Comparison of ENCODE assay signal across 24 cellular contexts in the genomic region with DNA sequence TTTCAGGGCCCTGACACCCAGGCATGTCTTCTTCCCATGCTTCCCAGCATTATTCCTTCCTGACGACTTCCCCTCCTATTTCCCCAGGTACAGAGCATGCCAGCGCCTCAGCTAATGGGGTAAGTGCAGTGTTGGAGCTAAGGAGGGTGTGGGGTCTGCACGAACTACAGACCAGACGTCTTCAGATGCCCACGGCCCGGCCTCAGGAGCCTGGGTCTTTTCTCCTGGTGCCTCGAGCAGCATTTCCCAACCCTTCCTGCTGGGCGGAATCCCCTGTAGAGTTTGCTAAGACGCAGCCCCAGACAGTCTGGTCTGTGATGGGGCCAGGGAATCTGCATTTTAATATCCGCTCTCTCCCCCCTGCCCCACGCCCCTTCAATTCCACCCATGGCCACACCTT. TPM values are rescaled to one million over a fixed set of nuclear protein-coding genes. Genes with fewer than 3 reads are reported as not detected.
DNase-seq lines count a peak whose midpoint lies in the region; ATAC-seq, FAIRE-seq and TF ChIP-seq lines count a peak whose summit lies in the region.
"Had no signal": no experiment of that assay in that cellular context is flagged by ENCODE, and none has a peak within 500 bp of the region (broad histone marks: within the 10 kb centered on the region; RNA-seq: fewer than 3 reads in every experiment).

No MANE protein-coding gene starts in this region.

- 0 out of 4 replicates have a peak, but pooled peaks of 1 of the 2 experiments have one; percentile 17 for TF ChIP-seq POLR2A in HepG2 (IDR thresholded peaks at IDR 0.05; ENCODE audit: insufficient read depth in 1 of 2, low read depth in 2 of 2, low read length in 2 of 2)

- no peak overlapping the region for H3K4me3 Mint-ChIP-seq in stimulated activated naive B cell treated with anti-CD40 and anti-IgM and Interleukin-4, amounts not matched to agents 10 μg/mL and 1 μg/mL and 100 μg/mL, for 72 hours
- H3K4me3 Mint-ChIP-seq: CD4-positive, CD25-positive, alpha-beta regulatory T cell; CD8-positive, alpha-beta memory T cell; HFFc6 had no signal

- no peaks in the 10 kb centered on the region for H3K79me2 ChIP-seq in HepG2 (ENCODE audit: insufficient read depth, low read length)

- no peak for ATAC-seq in HepG2
- ATAC-seq in stimulated activated naive B cell treated with anti-CD40 and anti-IgM and Interleukin-4, amounts not matched to agents 10 μg/mL and 1 μg/mL and 100 μg/mL, for 72 hours (replicated peaks), result no peak
- ATAC-seq in GM21723 (IDR thresholded peaks at IDR 0.05; ENCODE audit: unreplicated experiment), result no peak
- ATAC-seq: HCT116 had no signal

- H3K27me3 Mint-ChIP-seq in stimulated activated naive B cell treated with anti-CD40 and anti-IgM and Interleukin-4, amounts not matched to agents 10 μg/mL and 1 μg/mL and 100 μg/mL, for 72 hours, result no peaks in the 10 kb centered on the region
- H3K27me3 Mint-ChIP-seq: CD4-positive, CD25-positive, alpha-beta regulatory T cell had no signal

- no peak for FAIRE-seq in HepG2 (lab: Jason Lieb, UNC)
- FAIRE-seq: D721Med, G401.6, GM12891, GM19239, K562 had no signal

- H3K4me3 ChIP-seq in AG04450 (ENCODE audit: low read depth, low read length) (no peak overlapping the region), HepG2 (replicated peaks in 1 of 3; ENCODE audit: insufficient read depth in 1 of 3, low read depth in 2 of 3, low read length in 3 of 3) (no peak overlapping the region)
- H3K4me3 ChIP-seq: GM23248, K562 had no signal

- H3K9me3 ChIP-seq in AG04450 (ENCODE audit: control insufficient read depth, insufficient read depth, low read length), result no peaks in the 10 kb centered on the region
- no peaks in the 10 kb centered on the region for H3K9me3 ChIP-seq in HepG2 (ENCODE audit: low read length)
- H3K9me3 ChIP-seq: BE2C had no signal

- 0 out of 2 replicates have a peak, but pooled peaks cover 4% of the 10 kb centered on the region for H4K20me1 ChIP-seq in HepG2 (ENCODE audit: insufficient read depth, low read length)

- TF ChIP-seq RAD21 in HepG2 (CRISPR knock-in tag; IDR thresholded peaks at IDR 0.05), result no peak

- H3K36me3 Mint-ChIP-seq in stimulated activated naive B cell treated with anti-CD40 and anti-IgM and Interleukin-4, amounts not matched to agents 10 μg/mL and 1 μg/mL and 100 μg/mL, for 72 hours, result peaks cover 0 to 3% of the 10 kb centered on the region in 2 donors
- H3K36me3 Mint-ChIP-seq: CD4-positive, CD25-positive, alpha-beta regulatory T cell; CD8-positive, alpha-beta memory T cell had no signal

- TF ChIP-seq CTCF in AG04450 (IDR thresholded peaks at IDR 0.05; ENCODE audit: low read depth, low read length), result no peak
- TF ChIP-seq CTCF in VCaP (conservative IDR thresholded peaks at IDR 0.05), result no peak
- no peak for TF ChIP-seq CTCF in HepG2 (CRISPR knock-in tag; IDR thresholded peaks at IDR 0.05)

- H3K27me3 ChIP-seq in AG04450 (ENCODE audit: control insufficient read depth, insufficient read depth, low read length) (no peaks in the 10 kb centered on the region), HepG2 (ENCODE audit: control insufficient read depth in 1 of 2, insufficient read depth in 2 of 2, low read length in 2 of 2) (no peaks in the 10 kb centered on the region)
- H3K27me3 ChIP-seq: BE2C had no signal

- peaks cover 7 to 12% of the 10 kb centered on the region in 2 donors for H3K4me1 Mint-ChIP-seq in stimulated activated naive B cell treated with anti-CD40 and anti-IgM and Interleukin-4, amounts not matched to agents 10 μg/mL and 1 μg/mL and 100 μg/mL, for 72 hours

- H3K9ac ChIP-seq in HepG2 (ENCODE audit: insufficient read depth, low read depth, low read length), result no peak overlapping the region
- H3K9ac ChIP-seq: GM23248 had no signal

- peaks cover 40 to 69% of the 10 kb centered on the region in 2 experiments for H3K36me3 ChIP-seq in HepG2 (replicated peaks in 1 of 2; ENCODE audit: control insufficient read depth in 1 of 2, insufficient read depth in 2 of 2, low read length in 2 of 2)

- H3K4me2 ChIP-seq in HepG2 (ENCODE audit: low read depth, low read length), result no peak overlapping the region

- peaks cover 0 to 2% of the 10 kb centered on the region in 2 donors for H3K9me3 Mint-ChIP-seq in stimulated activated naive B cell treated with anti-CD40 and anti-IgM and Interleukin-4, amounts not matched to agents 10 μg/mL and 1 μg/mL and 100 μg/mL, for 72 hours
- H3K9me3 Mint-ChIP-seq: CD8-positive, alpha-beta memory T cell; HFFc6 had no signal

- TF ChIP-seq EP300 in HepG2 (IDR thresholded peaks at IDR 0.05; ENCODE audit: low read depth in 2 of 2, low read length in 2 of 2), result no peak
- no peak for TF ChIP-seq EP300 in HepG2 (CRISPR knock-in tag; IDR thresholded peaks at IDR 0.05; ENCODE audit: borderline replicate concordance)

- 97% methylated on average over 10 of the region's 11 CpGs for WGBS in HepG2 (ENCODE audit: low lambda C conversion rate)

- no peak overlapping the region for H3K27ac Mint-ChIP-seq in stimulated activated naive B cell treated with anti-CD40 and anti-IgM and Interleukin-4, amounts not matched to agents 10 μg/mL and 1 μg/mL and 100 μg/mL, for 72 hours
- H3K27ac Mint-ChIP-seq: CD4-positive, CD25-positive, alpha-beta regulatory T cell; CD8-positive, alpha-beta memory T cell; HFFc6 had no signal

- in situ Hi-C loops in HepG2 (cut with HindIII; ENCODE audit: extremely low pct_ligation_motif_present, low pct_unique_long_range_greater_than_20kb), result no loop called here

- CTCF ChIA-PET in AG04450 (lab: Charles Lee), result interaction anchor here (1.0 to 2.7 kb wide), 2 partner anchors 73 to 90 kb away, joined by 3 to 17 read pairs; no protein-coding TSS in a partner anchor
- CTCF ChIA-PET in HepG2 (lab: Yijun Ruan, JAX; ENCODE audit: low intra/inter-chr PET ratio, low total read pairs), result no interaction called here

- intact Hi-C loops in HepG2 (cut with micrococcal nuclease; ENCODE audit: unreplicated experiment), result no loop called here

- BruUV-seq in HepG2 (replicated peaks; lab: Mats Ljungman, UMichigan), result no TSS peak

- H3K27ac ChIP-seq in AG04450 (ENCODE audit: low read depth, low read length) (peak overlapping the region; percentile 1), VCaP (peak overlapping the region; percentile 20), HepG2 (ENCODE audit: extremely low read length, insufficient read depth, low read length) (no peak overlapping the region)
- H3K27ac ChIP-seq: GM23248, HL-60 had no signal

- DNase-seq in AG04450 (ENCODE audit: low read depth, low spot score) (no peak), HepG2 (ENCODE audit: low spot score) (no peak), A172 (ENCODE audit: low spot score) (no peak)
- DNase-seq in stimulated activated naive B cell treated with anti-CD40 and anti-IgM and Interleukin-4, amounts not matched to agents 10 μg/mL and 1 μg/mL and 100 μg/mL, for 72 hours, result no peak
- DNase-seq: 8988T; BE2C; C1 segment of cervical spinal cord; CD4-positive, CD25-positive, alpha-beta regulatory T cell; COR-L47; GM23248; H7; HFFc6; IMR-90 had no signal

- H3K4me1 ChIP-seq in HepG2 (ENCODE audit: insufficient read depth, low read length), result no peaks in the 10 kb centered on the region
- H3K4me1 ChIP-seq: BE2C had no signal

- H2AFZ ChIP-seq in HepG2 (ENCODE audit: low read length), result no peak overlapping the region
- H2AFZ ChIP-seq: GM23248 had no signal

- POLR2A ChIA-PET in AG04450 (lab: Yijun Ruan, JAX), result no interaction called here
- POLR2A ChIA-PET in HepG2 (lab: Yijun Ruan, JAX), result interaction anchor here (0.7 to 1.3 kb wide), 2 partner anchors 30 to 90 kb away, joined by 3 read pairs; no protein-coding TSS in a partner anchor

RNA-seq across cellular contexts. Expression of a gene that starts 10.1 kb away (rescaled TPM):
- polyA plus RNA-seq in AG04450 (2011; rRNA removed), result 11.3 and 13.8 TPM in 2 replicates
- 9.1 and 11.2 TPM in 2 replicates for polyA minus RNA-seq in AG04450 (2011; rRNA and poly(A)+ RNA removed)
- total RNA-seq in HepG2 (2016; rRNA removed; fragmentation: Illumina TruSeq; extraction: Trizol), result 0.66 and 1.3 TPM in 2 replicates
- 0.18 and 0.30 TPM in 2 replicates for total RNA-seq in HepG2 (2016; cell fraction: cytosol; rRNA removed; fragmentation: Illumina TruSeq; extraction: Trizol; ENCODE audit: low read depth)
- 0.22 and 1.3 TPM in 2 replicates for total RNA-seq in HepG2 (2016; cell fraction: insoluble cytoplasmic fraction; rRNA removed; fragmentation: Illumina TruSeq; extraction: Trizol)
- 0.38 and 0.65 TPM in 2 replicates for total RNA-seq in HepG2 (2016; cell fraction: membrane; rRNA removed; fragmentation: Illumina TruSeq; extraction: Trizol)
- 2.7 and 2.8 TPM in 2 replicates for total RNA-seq in HepG2 (2016; cell fraction: nucleus; rRNA removed; fragmentation: Illumina TruSeq; extraction: Trizol)
- polyA plus RNA-seq in HepG2 (2011; rRNA removed), result 4.0 and 6.3 TPM in 2 replicates
- polyA plus RNA-seq in HepG2 (2011; cell fraction: cytosol; rRNA removed), result 1.3 and 1.5 TPM in 2 replicates
- polyA plus RNA-seq in HepG2 (2011; cell fraction: nucleus; rRNA removed), result 16.3 and 18.1 TPM in 2 replicates
- polyA plus RNA-seq in HepG2 (2012), result 4.6 and 6.9 TPM in 2 replicates
- polyA plus RNA-seq in HepG2 (2016; cell fraction: cytosol; fragmentation: Illumina TruSeq; extraction: Trizol; ENCODE audit: low read depth), result 0.32 and 0.38 TPM in 2 replicates
- polyA plus RNA-seq in HepG2 (2016; cell fraction: insoluble cytoplasmic fraction; fragmentation: Illumina TruSeq; extraction: Trizol; ENCODE audit: low read depth), result 0.47 and 0.99 TPM in 2 replicates
- polyA plus RNA-seq in HepG2 (2016; cell fraction: membrane; fragmentation: Illumina TruSeq; extraction: Trizol; ENCODE audit: low read depth), result 0.88 and 0.98 TPM in 2 replicates
- 11.9 and 13.8 TPM in 2 replicates for polyA plus RNA-seq in HepG2 (2016; cell fraction: nucleus; fragmentation: Illumina TruSeq; extraction: Trizol; ENCODE audit: insufficient read depth, low read depth)
- 6.6 and 9.0 TPM in 2 replicates for polyA minus RNA-seq in HepG2 (2011; rRNA and poly(A)+ RNA removed; ENCODE audit: low replicate concordance)
- 0.59 and 0.88 TPM in 2 replicates for polyA minus RNA-seq in HepG2 (2011; cell fraction: cytosol; rRNA and poly(A)+ RNA removed)
- 11.7 and 11.8 TPM in 2 replicates for polyA minus RNA-seq in HepG2 (2011; cell fraction: nucleus; rRNA and poly(A)+ RNA removed)
- not detected in 2 replicates for total RNA-seq in A172 (2014; rRNA removed; shearing (Covaris generic))
- total RNA-seq: CD4-positive, CD25-positive, alpha-beta regulatory T cell had no signal
- polyA plus RNA-seq: CD4-positive, CD25-positive, alpha-beta regulatory T cell; CD8-positive, alpha-beta memory T cell had no signal

RNA-seq across cellular contexts. Expression of a gene that starts 17.5 kb away (rescaled TPM):
- polyA plus RNA-seq in AG04450 (2011; rRNA removed), result 125 and 151 TPM in 2 replicates
- polyA minus RNA-seq in AG04450 (2011; rRNA and poly(A)+ RNA removed), result 148 and 175 TPM in 2 replicates
- total RNA-seq in HepG2 (2016; rRNA removed; fragmentation: Illumina TruSeq; extraction: Trizol), result 18.4 and 43.4 TPM in 2 replicates
- 5.4 and 5.5 TPM in 2 replicates for total RNA-seq in HepG2 (2016; cell fraction: cytosol; rRNA removed; fragmentation: Illumina TruSeq; extraction: Trizol; ENCODE audit: low read depth)
- total RNA-seq in HepG2 (2016; cell fraction: insoluble cytoplasmic fraction; rRNA removed; fragmentation: Illumina TruSeq; extraction: Trizol), result 16.1 and 39.6 TPM in 2 replicates
- 18.0 and 18.1 TPM in 2 replicates for total RNA-seq in HepG2 (2016; cell fraction: membrane; rRNA removed; fragmentation: Illumina TruSeq; extraction: Trizol)
- total RNA-seq in HepG2 (2016; cell fraction: nucleus; rRNA removed; fragmentation: Illumina TruSeq; extraction: Trizol), result 37.4 and 45.5 TPM in 2 replicates
- polyA plus RNA-seq in HepG2 (2011; rRNA removed), result 46.6 and 59.5 TPM in 2 replicates
- polyA plus RNA-seq in HepG2 (2011; cell fraction: cytosol; rRNA removed), result 53.0 and 55.6 TPM in 2 replicates
- 60.5 and 72.7 TPM in 2 replicates for polyA plus RNA-seq in HepG2 (2011; cell fraction: nucleus; rRNA removed)
- 26.0 and 35.8 TPM in 2 replicates for polyA plus RNA-seq in HepG2 (2012)
- 4.1 and 4.5 TPM in 2 replicates for polyA plus RNA-seq in HepG2 (2016; cell fraction: cytosol; fragmentation: Illumina TruSeq; extraction: Trizol; ENCODE audit: low read depth)
- 14.1 and 16.5 TPM in 2 replicates for polyA plus RNA-seq in HepG2 (2016; cell fraction: insoluble cytoplasmic fraction; fragmentation: Illumina TruSeq; extraction: Trizol; ENCODE audit: low read depth)
- polyA plus RNA-seq in HepG2 (2016; cell fraction: membrane; fragmentation: Illumina TruSeq; extraction: Trizol; ENCODE audit: low read depth), result 9.4 and 9.9 TPM in 2 replicates
- polyA plus RNA-seq in HepG2 (2016; cell fraction: nucleus; fragmentation: Illumina TruSeq; extraction: Trizol; ENCODE audit: insufficient read depth, low read depth), result 59.3 and 60.4 TPM in 2 replicates
- 69.1 and 105 TPM in 2 replicates for polyA minus RNA-seq in HepG2 (2011; rRNA and poly(A)+ RNA removed; ENCODE audit: low replicate concordance)
- 34.7 and 43.2 TPM in 2 replicates for polyA minus RNA-seq in HepG2 (2011; cell fraction: cytosol; rRNA and poly(A)+ RNA removed)
- polyA minus RNA-seq in HepG2 (2011; cell fraction: nucleus; rRNA and poly(A)+ RNA removed), result 56.0 and 67.4 TPM in 2 replicates
- total RNA-seq in A172 (2014; rRNA removed; shearing (Covaris generic)), result 60.2 and 76.1 TPM in 2 replicates

RNA-seq across cellular contexts. Expression of a gene that starts 37.7 kb away (rescaled TPM):
- polyA plus RNA-seq in AG04450 (2011; rRNA removed), result not detected in 2 replicates
- polyA minus RNA-seq in AG04450 (2011; rRNA and poly(A)+ RNA removed), result not detected in 2 replicates
- not detected in 2 replicates for total RNA-seq in HepG2 (2016; rRNA removed; fragmentation: Illumina TruSeq; extraction: Trizol)
- not detected in 2 replicates for total RNA-seq in HepG2 (2016; cell fraction: cytosol; rRNA removed; fragmentation: Illumina TruSeq; extraction: Trizol; ENCODE audit: low read depth)
- not detected in 2 replicates for total RNA-seq in HepG2 (2016; cell fraction: insoluble cytoplasmic fraction; rRNA removed; fragmentation: Illumina TruSeq; extraction: Trizol)
- total RNA-seq in HepG2 (2016; cell fraction: membrane; rRNA removed; fragmentation: Illumina TruSeq; extraction: Trizol), result not detected in 2 replicates
- not detected in 2 replicates for total RNA-seq in HepG2 (2016; cell fraction: nucleus; rRNA removed; fragmentation: Illumina TruSeq; extraction: Trizol)
- not detected in 2 replicates for polyA plus RNA-seq in HepG2 (2011; rRNA removed)
- not detected in 2 replicates for polyA plus RNA-seq in HepG2 (2011; cell fraction: cytosol; rRNA removed)
- polyA plus RNA-seq in HepG2 (2011; cell fraction: nucleus; rRNA removed), result not detected in 2 replicates
- polyA plus RNA-seq in HepG2 (2012), result not detected in 2 replicates
- not detected in 2 replicates for polyA plus RNA-seq in HepG2 (2016; cell fraction: cytosol; fragmentation: Illumina TruSeq; extraction: Trizol; ENCODE audit: low read depth)
- polyA plus RNA-seq in HepG2 (2016; cell fraction: insoluble cytoplasmic fraction; fragmentation: Illumina TruSeq; extraction: Trizol; ENCODE audit: low read depth), result not detected in 2 replicates
- polyA plus RNA-seq in HepG2 (2016; cell fraction: membrane; fragmentation: Illumina TruSeq; extraction: Trizol; ENCODE audit: low read depth), result not detected in 2 replicates
- polyA plus RNA-seq in HepG2 (2016; cell fraction: nucleus; fragmentation: Illumina TruSeq; extraction: Trizol; ENCODE audit: insufficient read depth, low read depth), result not detected in 2 replicates
- polyA minus RNA-seq in HepG2 (2011; rRNA and poly(A)+ RNA removed; ENCODE audit: low replicate concordance), result not detected in 2 replicates
- polyA minus RNA-seq in HepG2 (2011; cell fraction: cytosol; rRNA and poly(A)+ RNA removed), result not detected in 2 replicates
- not detected in 2 replicates for polyA minus RNA-seq in HepG2 (2011; cell fraction: nucleus; rRNA and poly(A)+ RNA removed)
- not detected in 2 replicates for total RNA-seq in A172 (2014; rRNA removed; shearing (Covaris generic))
- total RNA-seq: CD4-positive, CD25-positive, alpha-beta regulatory T cell; CD8-positive, alpha-beta memory T cell; GM23248; H7; HFFc6; HT1080; IMR-90; K562 had no signal
- polyA plus RNA-seq: CD4-positive, CD25-positive, alpha-beta regulatory T cell; CD8-positive, alpha-beta memory T cell; GM23248; IMR-90; K562 had no signal

RNA-seq across cellular contexts. Expression of a gene that starts 47.8 kb away (rescaled TPM):
- polyA plus RNA-seq in AG04450 (2011; rRNA removed) (0.27 and 0.37 TPM in 2 replicates), HepG2 (2011; rRNA removed) (8.8 and 13.2 TPM in 2 replicates)
- not detected in 2 replicates for polyA minus RNA-seq in AG04450 (2011; rRNA and poly(A)+ RNA removed)
- 2.3 and 3.4 TPM in 2 replicates for total RNA-seq in HepG2 (2016; rRNA removed; fragmentation: Illumina TruSeq; extraction: Trizol)
- 2.7 and 3.5 TPM in 2 replicates for total RNA-seq in HepG2 (2016; cell fraction: cytosol; rRNA removed; fragmentation: Illumina TruSeq; extraction: Trizol; ENCODE audit: low read depth)
- 2.3 and 3.6 TPM in 2 replicates for total RNA-seq in HepG2 (2016; cell fraction: insoluble cytoplasmic fraction; rRNA removed; fragmentation: Illumina TruSeq; extraction: Trizol)
- 3.3 and 4.5 TPM in 2 replicates for total RNA-seq in HepG2 (2016; cell fraction: membrane; rRNA removed; fragmentation: Illumina TruSeq; extraction: Trizol)
- 2.9 and 3.3 TPM in 2 replicates for total RNA-seq in HepG2 (2016; cell fraction: nucleus; rRNA removed; fragmentation: Illumina TruSeq; extraction: Trizol)
- polyA plus RNA-seq in HepG2 (2011; cell fraction: cytosol; rRNA removed), result 4.8 and 4.9 TPM in 2 replicates
- polyA plus RNA-seq in HepG2 (2011; cell fraction: nucleus; rRNA removed), result 2.1 and 7.8 TPM in 2 replicates
- 6.8 and 14.5 TPM in 2 replicates for polyA plus RNA-seq in HepG2 (2012)
- 2.5 and 3.3 TPM in 2 replicates for polyA plus RNA-seq in HepG2 (2016; cell fraction: cytosol; fragmentation: Illumina TruSeq; extraction: Trizol; ENCODE audit: low read depth)
- polyA plus RNA-seq in HepG2 (2016; cell fraction: insoluble cytoplasmic fraction; fragmentation: Illumina TruSeq; extraction: Trizol; ENCODE audit: low read depth), result 1.6 and 3.8 TPM in 2 replicates
- 3.3 and 3.9 TPM in 2 replicates for polyA plus RNA-seq in HepG2 (2016; cell fraction: membrane; fragmentation: Illumina TruSeq; extraction: Trizol; ENCODE audit: low read depth)
- 2.7 and 4.2 TPM in 2 replicates for polyA plus RNA-seq in HepG2 (2016; cell fraction: nucleus; fragmentation: Illumina TruSeq; extraction: Trizol; ENCODE audit: insufficient read depth, low read depth)
- polyA minus RNA-seq in HepG2 (2011; rRNA and poly(A)+ RNA removed; ENCODE audit: low replicate concordance), result 23.1 TPM in 1 of 2 replicates, not detected in the other
- 0.99 and 1.8 TPM in 2 replicates for polyA minus RNA-seq in HepG2 (2011; cell fraction: cytosol; rRNA and poly(A)+ RNA removed)
- 3.9 and 9.3 TPM in 2 replicates for polyA minus RNA-seq in HepG2 (2011; cell fraction: nucleus; rRNA and poly(A)+ RNA removed)
- total RNA-seq in A172 (2014; rRNA removed; shearing (Covaris generic)), result not detected in 2 replicates
- total RNA-seq: CD4-positive, CD25-positive, alpha-beta regulatory T cell; CD8-positive, alpha-beta memory T cell; GM23248; H7; HFFc6; HT1080; IMR-90; K562 had no signal
- polyA plus RNA-seq: CD4-positive, CD25-positive, alpha-beta regulatory T cell; CD8-positive, alpha-beta memory T cell; K562 had no signal
